8 cellular contexts compared by ENCODE assay signal in genomic region chr17:79797492-79798295, GRCh38. TPM values are rescaled to one million over a fixed set of nuclear protein-coding genes. Genes with fewer than 3 reads are reported as not detected.
DNase-seq lines count a peak whose midpoint lies in the region; ATAC-seq and TF ChIP-seq lines count a peak whose summit lies in the region.

No MANE protein-coding gene starts in this region.

- H3K4me2 ChIP-seq in BLaER1 treated with 17β-estradiol and CSF1 and Interleukin-3, amounts not matched to agents 10 nM and 100 nM, result peak overlapping the region; percentile 79 to 98 (median 91)

- H3K4me1 Mint-ChIP-seq in central memory CD8-positive, alpha-beta T cell, result peaks cover 34% of the 10 kb centered on the region

- H3K4me3 Mint-ChIP-seq in central memory CD8-positive, alpha-beta T cell, result peak overlapping the region; percentile 85

- peaks cover 43 to 64% (median 51%) of the 10 kb centered on the region in 10 experiments for H3K4me1 ChIP-seq in BLaER1 treated with 17β-estradiol and CSF1 and Interleukin-3, amounts not matched to agents 10 nM and 100 nM
- H3K4me1 ChIP-seq in mucosa of descending colon (ENCODE audit: low read depth), result peaks cover 47% of the 10 kb centered on the region

- DNase-seq in NCI-H1930 (lab: John Stamatoyannopoulos, UW), result peak; percentile 49 to 65
- DNase-seq in central memory CD8-positive, alpha-beta T cell (ENCODE audit: low spot score in 2 of 2), result no peak
- peak in 1 of 3 donors; percentile 65 for DNase-seq in mucosa of descending colon
- DNase-seq in epidermal melanocyte (ENCODE audit: insufficient read length, low spot score), result no peak
- no peak for DNase-seq in superior temporal gyrus (ENCODE audit: extremely low spot score)
- no peak for DNase-seq in retina

- ATAC-seq in GM21447 (IDR thresholded peaks at IDR 0.05; ENCODE audit: unreplicated experiment) (peak; percentile 12), mucosa of descending colon (peak; percentile 20)
- ATAC-seq in central memory CD8-positive, alpha-beta T cell (replicated peaks; ENCODE audit: extremely low read depth, poor library complexity, severe bottlenecking), result peak; percentile 6

- H3K9ac ChIP-seq in BLaER1 treated with 17β-estradiol and CSF1 and Interleukin-3, amounts not matched to agents 10 nM and 100 nM, result peak overlapping the region in 9 of 11 experiments; percentile 24 to 76 (median 60); a peak in 13 of 22 replicates

- peaks cover 65 to 81% (median 72%) of the 10 kb centered on the region in 11 experiments for H3K27me3 ChIP-seq in BLaER1 treated with 17β-estradiol and CSF1 and Interleukin-3, amounts not matched to agents 10 nM and 100 nM

- peak overlapping the region; percentile 91 for H3K27ac Mint-ChIP-seq in central memory CD8-positive, alpha-beta T cell (ENCODE audit: low read depth)

- peak overlapping the region; percentile 57 to 87 (median 72) for H3K4me3 ChIP-seq in BLaER1 treated with 17β-estradiol and CSF1 and Interleukin-3, amounts not matched to agents 10 nM and 100 nM
- H3K4me3 ChIP-seq in mucosa of descending colon, result peak overlapping the region; percentile 34

- peaks cover 22% of the 10 kb centered on the region for H3K36me3 Mint-ChIP-seq in central memory CD8-positive, alpha-beta T cell (ENCODE audit: insufficient read depth)

- no peaks in the 10 kb centered on the region for H3K9me3 ChIP-seq in BLaER1 treated with 17β-estradiol and CSF1 and Interleukin-3, amounts not matched to agents 10 nM and 100 nM (replicated peaks in 1 of 11)
- no peaks in the 10 kb centered on the region for H3K9me3 ChIP-seq in mucosa of descending colon

- intact Hi-C loops in mucosa of descending colon (cut with DNase I, micrococcal nuclease), result no loop called here

- H3K27me3 Mint-ChIP-seq in central memory CD8-positive, alpha-beta T cell, result peaks cover 39% of the 10 kb centered on the region

- no peaks in the 10 kb centered on the region for H3K9me3 Mint-ChIP-seq in central memory CD8-positive, alpha-beta T cell

- TF ChIP-seq CTCF in mucosa of descending colon (IDR thresholded peaks at IDR 0.05), result no peak

- H3K27ac ChIP-seq in BLaER1 treated with 17β-estradiol and CSF1 and Interleukin-3, amounts not matched to agents 10 nM and 100 nM, result peak overlapping the region in 3 of 11 experiments; percentile 53 to 71 (median 68); a peak in 5 of 22 replicates

- peaks cover 11 to 86% (median 76%) of the 10 kb centered on the region in 11 experiments; a peak in 20 of 22 replicates for H4K20me1 ChIP-seq in BLaER1 treated with 17β-estradiol and CSF1 and Interleukin-3, amounts not matched to agents 10 nM and 100 nM

- H3K36me3 ChIP-seq in BLaER1 treated with 17β-estradiol and CSF1 and Interleukin-3, amounts not matched to agents 10 nM and 100 nM, result peaks cover 8 to 23% (median 16%) of the 10 kb centered on the region in 11 experiments; a peak in 21 of 22 replicates
- peaks cover 3% of the 10 kb centered on the region for H3K36me3 ChIP-seq in mucosa of descending colon (ENCODE audit: low read depth)

RNA-seq across cellular contexts. Expression of gene CBX8, which starts 0.8 kb away (rescaled TPM):
- 1 to 10 TPM; 3.4 to 4.7 (median 4.0) TPM for total RNA-seq in mucosa of descending colon

RNA-seq across cellular contexts. Expression of gene CBX2, which starts 19.7 kb away (rescaled TPM):
- total RNA-seq in mucosa of descending colon, result 1 to 10 TPM in 1 of 3 donors, under 1 TPM in 2; 0.14 to 1.5 (median 0.76) TPM

RNA-seq across cellular contexts. Expression of gene CBX4, which starts 41.5 kb away (rescaled TPM):
- total RNA-seq in mucosa of descending colon, result 10 to 100 TPM; 10.2 to 14.2 (median 13.2) TPM

Comparison
In these comparisons a context has a peak if more than half of its experiments do, and no peak if none do; other contexts are left out.
1. DNase-seq: peak in NCI-H1930 (2 of 2); none in central memory CD8-positive, alpha-beta T cell (0 of 2), epidermal melanocyte (single experiment), superior temporal gyrus (single experiment) and retina (single experiment).
2. Peak in every context shown above with its lines, with median percentiles within 50 percentile points of each other: ATAC-seq.